14 cellular contexts compared by ENCODE assay signal in the genomic region with DNA sequence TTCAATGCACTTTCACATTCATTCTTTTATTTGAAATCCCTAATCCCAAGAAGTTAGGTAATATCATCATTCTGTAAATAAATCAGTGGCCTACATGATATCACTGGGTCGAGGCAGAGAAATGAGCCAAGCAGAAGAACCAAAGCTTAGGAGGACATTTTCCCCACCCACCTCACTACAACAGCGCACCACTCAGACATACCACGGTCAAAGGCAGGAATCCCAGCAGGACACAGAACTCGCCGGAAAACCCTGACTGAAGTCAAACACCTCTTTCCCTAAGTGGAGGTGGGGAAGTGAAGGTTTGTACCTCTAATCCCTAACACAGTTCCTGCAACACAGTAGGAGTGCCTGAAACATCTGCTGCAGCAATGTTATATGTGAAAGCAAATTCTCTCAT. TPM values are rescaled to one million over a fixed set of nuclear protein-coding genes. Genes with fewer than 3 reads are reported as not detected.
DNase-seq lines count a peak whose midpoint lies in the region; ATAC-seq, FAIRE-seq and TF ChIP-seq lines count a peak whose summit lies in the region.
"Had no signal": no experiment of that assay in that cellular context is flagged by ENCODE, and none has a peak within 500 bp of the region (broad histone marks: within the 10 kb centered on the region; RNA-seq: fewer than 3 reads in every experiment).

No MANE protein-coding gene starts in this region.

- 56% methylated on average over 5 of the region's 5 CpGs for WGBS in hepatocyte (ENCODE audit: low lambda C conversion rate, missing lambda C conversion rate)
- WGBS in trophoblast cell (ENCODE audit: extremely low coverage, insufficient coverage, insufficient read length): no CpG with 5 or more reads among the region's 5 CpGs

- H2BK5ac ChIP-seq in trophoblast cell (ENCODE audit: low read depth, low read length, poor library complexity): no peak overlapping the region

- H2BK12ac ChIP-seq in trophoblast cell (ENCODE audit: low read length): peak overlapping the region; percentile 30

- no peak overlapping the region for H2BK120ac ChIP-seq in trophoblast cell (ENCODE audit: insufficient read depth, low read length, poor library complexity)

- no peak overlapping the region for H4K8ac ChIP-seq in trophoblast cell (ENCODE audit: low read depth, low read length)

- H3K9me2 ChIP-seq in hepatocyte (replicated peaks; ENCODE audit: insufficient read depth): no peaks in the 10 kb centered on the region

- no peak overlapping the region for H3K27ac ChIP-seq in CD4-positive, alpha-beta T cell (ENCODE audit: low read depth, low read length)
- H3K27ac ChIP-seq in astrocyte (ENCODE audit: low read depth, low read length) (no peak overlapping the region), hepatocyte (peak overlapping the region; percentile 39), trophoblast cell (ENCODE audit: low read depth, low read length) (no peak overlapping the region)
- H3K27ac ChIP-seq: SK-N-MC had no signal

- no peaks in the 10 kb centered on the region for H3K27me3 Mint-ChIP-seq in CD4-positive, alpha-beta T cell
- H3K27me3 Mint-ChIP-seq in astrocyte (ENCODE audit: low read depth, unreplicated experiment): no peaks in the 10 kb centered on the region

- no peak overlapping the region for H3K4ac ChIP-seq in trophoblast cell (ENCODE audit: low read depth, low read length)

- no peak overlapping the region for H3K4me3 Mint-ChIP-seq in CD4-positive, alpha-beta T cell
- peak overlapping the region; percentile 34 for H3K4me3 Mint-ChIP-seq in astrocyte (ENCODE audit: unreplicated experiment)

- H4K91ac ChIP-seq in trophoblast cell (ENCODE audit: low read depth, low read length): no peak overlapping the region

- H2AK5ac ChIP-seq in trophoblast cell (ENCODE audit: low read length): no peak overlapping the region

- H3K27ac Mint-ChIP-seq in CD4-positive, alpha-beta T cell: peak overlapping the region; percentile 7
- H3K27ac Mint-ChIP-seq in astrocyte (ENCODE audit: unreplicated experiment): peak overlapping the region; percentile 31

- H4K12ac ChIP-seq in trophoblast cell (ENCODE audit: low read depth, low read length): no peak overlapping the region

- no peak overlapping the region for H3K23ac ChIP-seq in trophoblast cell (ENCODE audit: low read length)

- no peak overlapping the region for H3K18ac ChIP-seq in trophoblast cell (ENCODE audit: low read length)

- H2AFZ ChIP-seq in astrocyte (ENCODE audit: low read depth, low read length) (no peak overlapping the region), hepatocyte (no peak overlapping the region), trophoblast cell (ENCODE audit: insufficient read depth, low read length, poor library complexity) (no peak overlapping the region)

- H3K9me3 ChIP-seq in CD4-positive, alpha-beta T cell (ENCODE audit: control insufficient read depth, low read length): no peaks in the 10 kb centered on the region
- H3K9me3 ChIP-seq in astrocyte (ENCODE audit: insufficient read depth, low read depth, low read length) (no peaks in the 10 kb centered on the region), hepatocyte (ENCODE audit: low read depth) (no peaks in the 10 kb centered on the region), trophoblast cell (ENCODE audit: insufficient read depth, low read depth, low read length) (no peaks in the 10 kb centered on the region)

- H3K4me2 ChIP-seq in astrocyte (ENCODE audit: low read length): peak overlapping the region; percentile 39
- H3K4me2 ChIP-seq in hepatocyte: peak overlapping the region; percentile 24
- H3K4me2 ChIP-seq in trophoblast cell (ENCODE audit: low read length): no peak overlapping the region

- no peaks in the 10 kb centered on the region for H3K27me3 ChIP-seq in CD4-positive, alpha-beta T cell (ENCODE audit: control insufficient read depth, insufficient read depth, low read length)
- no peaks in the 10 kb centered on the region for H3K27me3 ChIP-seq in astrocyte (ENCODE audit: insufficient read depth, low read length)
- no peaks in the 10 kb centered on the region for H3K27me3 ChIP-seq in hepatocyte
- H3K27me3 ChIP-seq in trophoblast cell (ENCODE audit: insufficient read depth, low read length): no peaks in the 10 kb centered on the region

- no peak for TF ChIP-seq CTCF in CD4-positive, alpha-beta T cell (IDR thresholded peaks at IDR 0.05)
- TF ChIP-seq CTCF in astrocyte (IDR thresholded peaks at IDR 0.05; ENCODE audit: insufficient read depth, low read depth, low read length) (no peak), hepatocyte (IDR thresholded peaks at IDR 0.05; ENCODE audit: poor library complexity) (no peak)

- no peak overlapping the region for H3K14ac ChIP-seq in trophoblast cell (ENCODE audit: low read length)

- H3K79me2 ChIP-seq in astrocyte (ENCODE audit: insufficient read depth, low read length) (peaks cover 17% of the 10 kb centered on the region), hepatocyte (peaks cover 58% of the 10 kb centered on the region), trophoblast cell (ENCODE audit: control insufficient read depth, insufficient read depth, low read length, poor library complexity) (peaks cover 2% of the 10 kb centered on the region)

- POLR2A ChIA-PET in CD4-positive, alpha-beta T cell (lab: Charles Lee): no interaction called here

- no peak for TF ChIP-seq POLR2A in GM12891 (IDR thresholded peaks at IDR 0.05; ENCODE audit: low read depth, low read length)

- CTCF ChIA-PET in CD4-positive, alpha-beta T cell (lab: Charles Lee): no interaction called here

- H3K36me3 Mint-ChIP-seq in CD4-positive, alpha-beta T cell (ENCODE audit: low read depth): no peaks in the 10 kb centered on the region
- peaks cover 2% of the 10 kb centered on the region for H3K36me3 Mint-ChIP-seq in astrocyte (ENCODE audit: low read depth, unreplicated experiment)

- H4K20me1 ChIP-seq in astrocyte (ENCODE audit: insufficient read depth, low read length): peaks cover 6% of the 10 kb centered on the region
- H4K20me1 ChIP-seq in hepatocyte (ENCODE audit: insufficient read depth, poor library complexity, severe bottlenecking): peaks cover 4% of the 10 kb centered on the region

- peaks cover 6% of the 10 kb centered on the region for H3K79me1 ChIP-seq in trophoblast cell (ENCODE audit: low read length)

- DNase-seq in CD4-positive, alpha-beta T cell: no peak
- DNase-seq in astrocyte (ENCODE audit: low read depth) (no peak), hepatocyte (ENCODE audit: low spot score) (no peak), trophoblast cell (no peak), NCI-H1436 treated with DMSO at 0.1 percent for 48 hours (lab: John Stamatoyannopoulos, UW) (no peak), left colon (no peak), GM12891 (ENCODE audit: insufficient read length, low spot score) (no peak)
- DNase-seq: activated naive CD4-positive, alpha-beta T cell; kidney glomerular epithelial cell; stimulated activated CD4-positive, alpha-beta T cell treated with anti-CD3 and anti-CD28 coated beads, Interleukin-12 subunit alpha, Interleukin-12 subunit beta, amount 100 ng/mL, for 4 hours; substantia nigra had no signal

- H3K9me3 Mint-ChIP-seq in CD4-positive, alpha-beta T cell: no peaks in the 10 kb centered on the region
- no peaks in the 10 kb centered on the region for H3K9me3 Mint-ChIP-seq in astrocyte (ENCODE audit: unreplicated experiment)

- H3K4me3 ChIP-seq in astrocyte (ENCODE audit: insufficient read depth, low read depth, low read length) (no peak overlapping the region), hepatocyte (no peak overlapping the region), trophoblast cell (ENCODE audit: low read depth, low read length) (no peak overlapping the region)
- H3K4me3 ChIP-seq: SK-N-MC had no signal

- ATAC-seq in CD4-positive, alpha-beta T cell (ENCODE audit: poor library complexity): no peak
- ATAC-seq in GM18517 (IDR thresholded peaks at IDR 0.05; ENCODE audit: unreplicated experiment) (no peak), left colon (no peak)

- H3K9ac ChIP-seq in astrocyte (ENCODE audit: low read length) (no peak overlapping the region), trophoblast cell (ENCODE audit: low read length) (no peak overlapping the region)

- no peak for FAIRE-seq in astrocyte (lab: Jason Lieb, UNC)
- FAIRE-seq in GM12891 (lab: Jason Lieb, UNC): no peak
- FAIRE-seq: endometrium had no signal

- H3K4me1 ChIP-seq in astrocyte (ENCODE audit: insufficient read depth, low read length) (peaks cover 48% of the 10 kb centered on the region), hepatocyte (ENCODE audit: insufficient read depth) (peaks cover 53% of the 10 kb centered on the region), trophoblast cell (ENCODE audit: control insufficient read depth in 1 of 2, insufficient read depth in 2 of 2, low read length in 2 of 2) (peaks cover 8 to 16% of the 10 kb centered on the region in 2 experiments)

- peaks cover 61% of the 10 kb centered on the region for H3K4me1 Mint-ChIP-seq in CD4-positive, alpha-beta T cell (ENCODE audit: low read depth)
- peaks cover 58% of the 10 kb centered on the region for H3K4me1 Mint-ChIP-seq in astrocyte (ENCODE audit: low read depth, unreplicated experiment)

- intact Hi-C loops in CD4-positive, alpha-beta T cell (cut with DNase I, micrococcal nuclease): no loop called here
- intact Hi-C loops in left colon (cut with DNase I, micrococcal nuclease): no loop called here

- H3K36me3 ChIP-seq in astrocyte (ENCODE audit: insufficient read depth, low read length) (no peaks in the 10 kb centered on the region), hepatocyte (replicated peaks; ENCODE audit: insufficient read depth, low read depth) (no peaks in the 10 kb centered on the region), trophoblast cell (ENCODE audit: control insufficient read depth in 1 of 2, insufficient read depth in 2 of 2, low read length in 2 of 2) (no peaks in the 10 kb centered on the region)

TF ChIP-seq in GM12891, 5 proteins besides CTCF, POLR2A, EP300 and RAD21:
- TF ChIP-seq POU2F2 (IDR thresholded peaks at IDR 0.05; ENCODE audit: low read depth, low read length) (no peak), SPI1 (IDR thresholded peaks at IDR 0.05; ENCODE audit: low read depth, low read length) (no peak)

RNA-seq across cellular contexts. Expression of a gene that starts 21.5 kb away (rescaled TPM):
- 10 to 100 TPM; 48.6 to 50.3 TPM for total RNA-seq in CD4-positive, alpha-beta T cell
- total RNA-seq in astrocyte: 23.1 and 26.9 TPM in 2 replicates
- total RNA-seq in hepatocyte: 39.8 and 44.8 TPM in 2 replicates
- 5.5 and 10.0 TPM in 2 replicates for polyA plus RNA-seq in hepatocyte
- 31.0 and 31.5 TPM in 2 replicates for polyA plus RNA-seq in trophoblast cell (2013)
- total RNA-seq in left colon: 10 to 100 TPM; 53.7 to 75.0 TPM
- polyA plus RNA-seq in GM12891 (2012; ENCODE audit: low read depth, missing spikeins): 1.3 TPM
